In the genomic region with DNA sequence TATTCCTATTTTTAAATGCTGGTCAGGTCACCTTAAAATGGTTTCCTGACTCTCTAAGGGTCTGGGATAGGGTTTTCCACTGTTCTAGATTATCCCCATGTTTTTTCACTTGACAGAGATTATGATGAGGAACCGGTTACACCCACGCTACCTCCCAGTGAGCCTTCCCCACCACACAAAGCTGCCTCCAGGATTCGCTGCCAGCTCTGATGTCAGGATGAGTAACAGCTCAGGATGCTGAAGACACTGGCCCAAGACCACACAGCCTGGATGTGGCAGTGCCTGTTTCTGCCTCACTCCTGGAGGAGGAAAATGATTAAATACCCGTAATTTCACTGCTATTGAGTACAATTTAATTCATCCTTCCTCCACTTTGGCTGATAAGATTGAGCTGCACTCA, we compare ENCODE assay signal across 1 cellular context.
TF ChIP-seq lines count a peak whose summit lies in the region.

No MANE protein-coding gene starts in this region.

TF ChIP-seq in H1, 55 proteins besides CTCF, POLR2A, EP300 and RAD21:
- TF ChIP-seq PHF8 (conservative IDR thresholded peaks at IDR 0.05; ENCODE audit: low read depth, low read length) (no peak), BACH1 (IDR thresholded peaks at IDR 0.05; ENCODE audit: low read length) (no peak), SRF (IDR thresholded peaks at IDR 0.05; ENCODE audit: low read depth, low read length) (no peak), NANOG (IDR thresholded peaks at IDR 0.05; ENCODE audit: insufficient read depth, low read depth, low read length, poor library complexity, severe bottlenecking) (no peak)
